22 cellular contexts compared by ENCODE assay signal in the genomic region with DNA sequence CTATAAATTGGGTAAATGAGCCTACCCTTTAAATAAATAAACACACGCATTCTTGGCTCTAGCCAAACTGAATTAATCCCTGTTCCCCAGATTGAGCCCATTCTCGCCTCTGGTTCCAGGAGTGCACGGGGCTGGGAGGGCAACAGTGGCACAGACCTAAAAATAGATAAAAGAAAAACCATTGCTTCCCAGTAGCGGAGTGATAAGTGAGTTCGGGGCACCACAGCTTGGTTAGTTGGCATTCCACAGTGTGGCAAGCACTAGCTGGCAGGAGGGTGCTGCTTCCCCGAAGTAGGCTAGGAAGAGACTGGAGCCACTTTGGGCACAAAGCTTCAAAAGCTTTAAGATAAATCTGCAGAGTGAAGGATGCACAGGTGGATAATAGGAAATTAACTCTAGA.
DNase-seq lines count a peak whose midpoint lies in the region; ATAC-seq and TF ChIP-seq lines count a peak whose summit lies in the region.
"Had no signal": no experiment of that assay in that cellular context is flagged by ENCODE, and none has a peak within 500 bp of the region (broad histone marks: within the 10 kb centered on the region; RNA-seq: fewer than 3 reads in every experiment).

No MANE protein-coding gene starts in this region.

- H3K4me3 ChIP-seq in right atrium auricular region (no peak overlapping the region), heart left ventricle (peak overlapping the region in 2 of 12 donors; percentile 5 to 7), psoas muscle (peak overlapping the region; percentile 19), gastroesophageal sphincter (no peak overlapping the region)
- H3K4me3 ChIP-seq: A549; BLaER1 treated with 17β-estradiol and CSF1 and Interleukin-3, amounts not matched to agents 10 nM and 100 nM had no signal

- TF ChIP-seq POLR2A in heart left ventricle (IDR thresholded peaks at IDR 0.05) = no peak
- no peak for TF ChIP-seq POLR2A in gastroesophageal sphincter (IDR thresholded peaks at IDR 0.05)

- TF ChIP-seq CTCF in right atrium auricular region (IDR thresholded peaks at IDR 0.05) = no peak
- TF ChIP-seq CTCF in heart left ventricle (IDR thresholded peaks at IDR 0.05) = no peak
- no peak for TF ChIP-seq CTCF in psoas muscle (IDR thresholded peaks at IDR 0.05)
- TF ChIP-seq CTCF in gastroesophageal sphincter (IDR thresholded peaks at IDR 0.05) = no peak

- 39 to 61% (median 48%) methylated on average over 6 of the region's 6 CpGs for WGBS in heart left ventricle, 4 donors
- 29 to 52% (median 37%) methylated on average over 6 of the region's 6 CpGs for WGBS in psoas muscle, 3 donors
- 73 to 98% methylated on average over 5 to 6 of the region's 6 CpGs for WGBS in gastroesophageal sphincter (ENCODE audit: low coverage in 1 of 2), 2 donors

- no peak overlapping the region for H3K27ac ChIP-seq in right atrium auricular region
- H3K27ac ChIP-seq in heart left ventricle = no peak overlapping the region
- no peak overlapping the region for H3K27ac ChIP-seq in psoas muscle
- no peak overlapping the region for H3K27ac ChIP-seq in gastroesophageal sphincter
- H3K27ac ChIP-seq: A549; BLaER1 treated with 17β-estradiol and CSF1 and Interleukin-3, amounts not matched to agents 10 nM and 100 nM had no signal

- H3K9me3 ChIP-seq in right atrium auricular region (no peaks in the 10 kb centered on the region), heart left ventricle (no peaks in the 10 kb centered on the region), psoas muscle (no peaks in the 10 kb centered on the region), gastroesophageal sphincter (no peaks in the 10 kb centered on the region)
- H3K9me3 ChIP-seq: A549, BE2C had no signal

- intact Hi-C loops in Right ventricle myocardium superior (cut with DNase I) = no loop called here
- intact Hi-C loops in heart left ventricle (cut with DNase I) = no loop called here
- intact Hi-C loops in left ventricle myocardium superior (cut with micrococcal nuclease) = no loop called here
- intact Hi-C loops in psoas muscle (cut with DNase I) = no loop called here

- H3K36me3 ChIP-seq in right atrium auricular region (no peaks in the 10 kb centered on the region), heart left ventricle (no peaks in the 10 kb centered on the region), psoas muscle (ENCODE audit: insufficient read depth in 1 of 2, low read depth in 1 of 2) (no peaks in the 10 kb centered on the region), gastroesophageal sphincter (no peaks in the 10 kb centered on the region)
- H3K36me3 ChIP-seq: BE2C; BLaER1 treated with 17β-estradiol and CSF1 and Interleukin-3, amounts not matched to agents 10 nM and 100 nM had no signal

- ATAC-seq in Right ventricle myocardium superior (ENCODE audit: poor library complexity) (peak; percentile 81), heart left ventricle (peak; percentile 63 to 86 (median 77)), left ventricle myocardium superior (peak; percentile 90), psoas muscle (peak in 3 of 4 donors; percentile 42 to 74 (median 61)), gastroesophageal sphincter (no peak), HG02798 (IDR thresholded peaks at IDR 0.05; ENCODE audit: poor library complexity, unreplicated experiment) (no peak)
- ATAC-seq: A549, HCT116 had no signal

- H3K4me1 ChIP-seq in right atrium auricular region = peaks cover 0 to 4% of the 10 kb centered on the region in 2 donors
- H3K4me1 ChIP-seq in heart left ventricle = peaks cover 0 to 10% (median 1%) of the 10 kb centered on the region in 12 donors
- H3K4me1 ChIP-seq in psoas muscle = peaks cover 12% of the 10 kb centered on the region
- no peaks in the 10 kb centered on the region for H3K4me1 ChIP-seq in gastroesophageal sphincter
- H3K4me1 ChIP-seq: A549, BE2C had no signal

- DNase-seq in Right ventricle myocardium superior = peak; percentile 37
- no peak for DNase-seq in right atrium auricular region (ENCODE audit: low spot score)
- peak in 3 of 5 donors; percentile 16 to 35 (median 33) for DNase-seq in heart left ventricle
- DNase-seq in left ventricle myocardium superior = peak; percentile 36
- DNase-seq in psoas muscle = no peak
- no peak for DNase-seq in SKM-1 (lab: John Stamatoyannopoulos, UW; ENCODE audit: unreplicated experiment)
- DNase-seq: 8988T; ACHN; AML-193; BE2C; CD4-positive, alpha-beta T cell; CD8-positive, alpha-beta memory T cell; DMS 273 treated with DMSO at 0.1 percent for 48 hours; DMS79; EL; GDM1; H9 had no signal

- no peaks in the 10 kb centered on the region for H3K27me3 ChIP-seq in right atrium auricular region
- H3K27me3 ChIP-seq in heart left ventricle = no peaks in the 10 kb centered on the region
- no peaks in the 10 kb centered on the region for H3K27me3 ChIP-seq in psoas muscle (ENCODE audit: insufficient read depth in 3 of 3, low read length in 2 of 3)
- no peaks in the 10 kb centered on the region for H3K27me3 ChIP-seq in gastroesophageal sphincter
- H3K27me3 ChIP-seq: BE2C; BLaER1 treated with 17β-estradiol and CSF1 and Interleukin-3, amounts not matched to agents 10 nM and 100 nM had no signal

- no peak for TF ChIP-seq EP300 in gastroesophageal sphincter (IDR thresholded peaks at IDR 0.05)

Comparison
In these comparisons a context has a peak if more than half of its experiments do, and no peak if none do; other contexts are left out.
1. DNase-seq: peak in Right ventricle myocardium superior (single experiment), heart left ventricle (3 of 5) and left ventricle myocardium superior (single experiment); none in right atrium auricular region (single experiment), psoas muscle (0 of 2) and SKM-1 (single experiment).
2. ATAC-seq: peak in Right ventricle myocardium superior (single experiment), heart left ventricle (4 of 4), left ventricle myocardium superior (single experiment) and psoas muscle (3 of 4); none in gastroesophageal sphincter (single experiment) and HG02798 (single experiment).